Comparison of ENCODE assay signal across 16 cellular contexts in the genomic region with DNA sequence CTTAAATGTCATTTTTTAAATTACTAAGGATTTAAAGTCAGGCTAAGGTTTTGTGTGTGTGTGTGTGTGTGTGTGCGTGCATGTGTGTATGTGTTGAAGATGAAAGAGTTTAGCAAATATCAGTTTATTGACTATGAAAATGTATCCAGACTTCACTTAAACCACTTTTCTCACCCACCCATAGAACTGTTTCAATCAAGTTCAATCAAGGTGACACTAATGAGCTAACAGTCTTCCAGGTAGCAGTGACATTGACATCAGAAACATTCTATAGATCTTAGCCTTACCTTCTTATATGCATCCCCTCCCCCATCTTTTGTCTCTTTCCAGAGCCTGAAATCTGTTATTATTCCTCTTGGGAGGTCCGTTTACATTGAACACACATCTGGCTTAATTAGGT.
"Had no signal": no experiment of that assay in that cellular context is flagged by ENCODE, and none has a peak within 500 bp of the region (broad histone marks: within the 10 kb centered on the region; RNA-seq: fewer than 3 reads in every experiment).

No MANE protein-coding gene starts in this region.

- DNase-seq: dorsolateral prefrontal cortex; effector CD8-positive, alpha-beta T cell; heart left ventricle; hypothalamus; kidney glomerular epithelial cell; mesendoderm; naive thymus-derived CD4-positive, alpha-beta T cell; nephron progenitor cell; posterior cingulate gyrus; spleen; stimulated activated CD4-positive, alpha-beta T cell treated with anti-CD3 and anti-CD28 coated beads, Interleukin-15, amount 100 ng/mL, for 24 hours; stimulated activated CD4-positive, alpha-beta T cell treated with anti-CD3 and anti-CD28 coated beads, Interleukin-1b, Interleukin-23, amount 100 ng/mL, for 48 hours; stimulated activated CD4-positive, alpha-beta T cell treated with anti-CD3 and anti-CD28 coated beads, Interleukin-4, amount 100 ng/mL, for 24 hours; stimulated activated naive CD8-positive, alpha-beta T cell treated with anti-CD3 and anti-CD28 coated beads, Interleukin-15, amount 100 ng/mL, for 72 hours; testis; upper lobe of right lung had no signal
